Comparison of ENCODE assay signal across 31 cellular contexts in genomic region chr5:89582768-89583339, GRCh38.
DNase-seq lines count a peak whose midpoint lies in the region; ATAC-seq, FAIRE-seq and TF ChIP-seq lines count a peak whose summit lies in the region.
"Had no signal": no experiment of that assay in that cellular context is flagged by ENCODE, and none has a peak within 500 bp of the region (broad histone marks: within the 10 kb centered on the region; RNA-seq: fewer than 3 reads in every experiment).

No MANE protein-coding gene starts in this region.

- POLR2A ChIA-PET in RWPE1 (lab: Yijun Ruan, JAX; ENCODE audit: low non-redundant PET): no interaction called here

- H3K36me3 Mint-ChIP-seq in natural killer cell: no peaks in the 10 kb centered on the region
- H3K36me3 Mint-ChIP-seq: activated naive CD4-positive, alpha-beta T cell treated with anti-CD3 and anti-CD28 coated beads, Interleukin-2, amount 50 U/mL, for 72 hours had no signal

- peak; percentile 62 for FAIRE-seq in GM19239 (lab: Jason Lieb, UNC)
- FAIRE-seq: pancreas had no signal

- CTCF ChIA-PET in RWPE1 (lab: Yijun Ruan, JAX): no interaction called here

- H3K4me3 Mint-ChIP-seq in natural killer cell: no peak overlapping the region
- H3K4me3 Mint-ChIP-seq: activated CD4-positive, alpha-beta T cell treated with anti-CD3 and anti-CD28 coated beads for 36 hours had no signal

- no peak overlapping the region for H3K27ac Mint-ChIP-seq in natural killer cell
- H3K27ac Mint-ChIP-seq: activated CD4-positive, alpha-beta T cell treated with anti-CD3 and anti-CD28 coated beads for 36 hours; activated naive CD4-positive, alpha-beta T cell treated with anti-CD3 and anti-CD28 coated beads, Interleukin-2, amount 50 U/mL, for 72 hours had no signal

- TF ChIP-seq CTCF in RWPE1 (conservative IDR thresholded peaks at IDR 0.05; ENCODE audit: low read depth) (no peak), right atrium auricular region (IDR thresholded peaks at IDR 0.05) (no peak), natural killer cell (IDR thresholded peaks at IDR 0.05) (no peak)

- peaks cover 3 to 4% of the 10 kb centered on the region in 2 donors for H3K9me3 Mint-ChIP-seq in natural killer cell

- intact Hi-C loops in natural killer cell (cut with micrococcal nuclease): no loop called here

- no peaks in the 10 kb centered on the region for H3K36me3 ChIP-seq in right atrium auricular region
- H3K36me3 ChIP-seq: BLaER1, pancreas, sigmoid colon, SJCRH30, stomach, thyroid gland, vagina had no signal

- ATAC-seq in GM19455 (IDR thresholded peaks at IDR 0.05; ENCODE audit: unreplicated experiment) (no peak), natural killer cell (no peak)
- ATAC-seq: activated CD4-positive, alpha-beta T cell treated with anti-CD3 and anti-CD28 coated beads for 36 hours; activated naive CD4-positive, alpha-beta T cell treated with anti-CD3 and anti-CD28 coated beads, Interleukin-2, amount 50 U/mL, for 72 hours; HCT116; left cardiac atrium; pancreas had no signal

- H3K27me3 ChIP-seq in right atrium auricular region: no peaks in the 10 kb centered on the region
- H3K27me3 ChIP-seq: BLaER1, hepatocyte, pancreas, sigmoid colon, SJCRH30, stomach, thyroid gland, vagina had no signal

- no peak for DNase-seq in GM19239 (ENCODE audit: insufficient read length, low spot score)
- peak; percentile 19 for DNase-seq in RWPE1 (ENCODE audit: low spot score)
- DNase-seq in epithelial cell of prostate (ENCODE audit: low read depth, low spot score): peak; percentile 14
- DNase-seq in myocyte (ENCODE audit: low read depth): peak; percentile 21
- DNase-seq in right atrium auricular region (ENCODE audit: low spot score): no peak
- no peak for DNase-seq in AG08395 (ENCODE audit: low spot score)
- DNase-seq in natural killer cell: no peak
- DNase-seq: activated CD4-positive, alpha-beta T cell treated with anti-CD3 and anti-CD28 coated beads for 36 hours; effector CD8-positive, alpha-beta T cell; erythroblast; left cardiac atrium; NCI-H1092 treated with DMSO at 0.1 percent for 48 hours; NCI-H187; NCI-H446 treated with DMSO at 0.1 percent for 48 hours; NCI-H774; pancreas; sigmoid colon; SJCRH30; stimulated activated CD4-positive, alpha-beta T cell treated with anti-CD3 and anti-CD28 coated beads, Interleukin-4, amount 100 ng/mL, for 1 hour; stomach; SW 1271; T-helper 9 cell; thyroid gland had no signal

- H3K4me1 Mint-ChIP-seq in natural killer cell: no peaks in the 10 kb centered on the region
- H3K4me1 Mint-ChIP-seq: activated CD4-positive, alpha-beta T cell treated with anti-CD3 and anti-CD28 coated beads for 36 hours had no signal

- no peaks in the 10 kb centered on the region for H3K4me1 ChIP-seq in right atrium auricular region
- H3K4me1 ChIP-seq: BLaER1, pancreas, stomach, thyroid gland had no signal

- no peaks in the 10 kb centered on the region for H3K27me3 Mint-ChIP-seq in natural killer cell (ENCODE audit: low read depth in 2 of 2)
- H3K27me3 Mint-ChIP-seq: activated CD4-positive, alpha-beta T cell treated with anti-CD3 and anti-CD28 coated beads for 36 hours had no signal

- no peak overlapping the region for H3K4me3 ChIP-seq in right atrium auricular region
- H3K4me3 ChIP-seq: BLaER1, coronary artery, hepatocyte, pancreas, sigmoid colon, SJCRH30, stomach, thyroid gland, vagina had no signal

- peaks cover 0 to 5% of the 10 kb centered on the region in 2 donors for H3K9me3 ChIP-seq in right atrium auricular region
- H3K9me3 ChIP-seq: BLaER1, pancreas, sigmoid colon, thyroid gland, vagina had no signal

- no peak overlapping the region for H3K27ac ChIP-seq in RWPE1
- no peak overlapping the region for H3K27ac ChIP-seq in epithelial cell of prostate
- no peak overlapping the region for H3K27ac ChIP-seq in right atrium auricular region
- H3K27ac ChIP-seq: BLaER1, coronary artery, hepatocyte, pancreas, sigmoid colon, SJCRH30, stomach, thyroid gland, vagina, VCaP had no signal

Comparison
In these comparisons a context has a peak if more than half of its experiments do, and no peak if none do; other contexts are left out.
1. DNase-seq: peak in RWPE1 (single experiment), epithelial cell of prostate (single experiment) and myocyte (single experiment); none in GM19239 (single experiment), right atrium auricular region (single experiment), AG08395 (single experiment) and natural killer cell (single experiment).